Comparison of ENCODE assay signal across 8 cellular contexts in genomic region chr11:28697920-28698827, GRCh38.
A peak's percentile ranks its signal among the peaks of the same experiment; 100 is the strongest.
DNase-seq lines count a peak whose midpoint lies in the region; ATAC-seq and TF ChIP-seq lines count a peak whose summit lies in the region.

No MANE protein-coding gene starts in this region.

- H2AFZ ChIP-seq in mammary epithelial cell (ENCODE audit: low read depth, low read length) = no peak overlapping the region

- H3K27ac Mint-ChIP-seq in stimulated activated naive CD8-positive, alpha-beta T cell treated with anti-CD3 and anti-CD28 coated beads, Interleukin-15, amount 100 ng/mL, for 72 hours = no peak overlapping the region
- no peak overlapping the region for H3K27ac Mint-ChIP-seq in type B pancreatic cell

- no peak for ATAC-seq in stimulated activated naive CD8-positive, alpha-beta T cell treated with anti-CD3 and anti-CD28 coated beads, Interleukin-15, Interleukin-2, amounts not matched to agents 100 U/mL and 50 U/mL, for 24 hours
- ATAC-seq in stimulated activated naive CD8-positive, alpha-beta T cell treated with anti-CD3 and anti-CD28 coated beads, Interleukin-15, amount 100 ng/mL, for 72 hours = no peak
- peak; percentile 73 for ATAC-seq in HG02623 (IDR thresholded peaks at IDR 0.05; ENCODE audit: unreplicated experiment)

- dilution Hi-C loops in mammary epithelial cell (cut with HindIII; ENCODE audit: low sequenced_read_pairs) = no loop called here

- CTCF ChIA-PET in mammary epithelial cell (lab: Charles Lee; ENCODE audit: low non-redundant PET) = no interaction called here

- H3K4me3 ChIP-seq in mammary epithelial cell (replicated peaks in 1 of 3; ENCODE audit: insufficient read depth in 1 of 3, low read depth in 2 of 3, low read length in 3 of 3) = no peak overlapping the region

- WGBS in mammary epithelial cell (ENCODE audit: low coverage, missing lambda C conversion rate) = 67% methylated on average over 5 of the region's 5 CpGs

- no peaks in the 10 kb centered on the region for H3K36me3 ChIP-seq in mammary epithelial cell (ENCODE audit: insufficient read depth, low read length)

- DNase-seq in stimulated activated naive CD8-positive, alpha-beta T cell treated with anti-CD3 and anti-CD28 coated beads, Interleukin-15, Interleukin-2, amounts not matched to agents 100 U/mL and 50 U/mL, for 24 hours = peak; percentile 49
- no peak for DNase-seq in stimulated activated naive CD8-positive, alpha-beta T cell treated with anti-CD3 and anti-CD28 coated beads, Interleukin-15, amount 100 ng/mL, for 72 hours
- DNase-seq in NCI-H774 (lab: John Stamatoyannopoulos, UW) = peak; percentile 14
- peak; percentile 20 for DNase-seq in mammary epithelial cell
- DNase-seq in left kidney (ENCODE audit: low read depth, low spot score) = peak; percentile 81
- no peak for DNase-seq in type B pancreatic cell (ENCODE audit: extremely low spot score, unreplicated experiment)
- no peak for DNase-seq in GF-D8 (lab: John Stamatoyannopoulos, UW)

- H3K9ac ChIP-seq in mammary epithelial cell (ENCODE audit: insufficient read depth, low read length) = no peak overlapping the region

- intact Hi-C loops in mammary epithelial cell (cut with micrococcal nuclease) = loop anchor here (1.0 to 10.0 kb wide), 8 partner anchors 139 to 1000 kb away; partner anchors contain the start of genes KIF18A and METTL15

- H3K4me2 ChIP-seq in mammary epithelial cell (ENCODE audit: insufficient read depth, low read depth, low read length) = no peak overlapping the region

- no peak overlapping the region for H3K27ac ChIP-seq in mammary epithelial cell (ENCODE audit: insufficient read depth, low read depth, low read length)

- peaks cover 20% of the 10 kb centered on the region for H3K4me1 ChIP-seq in mammary epithelial cell (ENCODE audit: insufficient read depth, low read length)

- H3K79me2 ChIP-seq in mammary epithelial cell (ENCODE audit: insufficient read depth, low read length) = no peaks in the 10 kb centered on the region

- no TSS peak for BruUV-seq in mammary epithelial cell (replicated peaks; lab: Mats Ljungman, UMichigan)

- in situ Hi-C loops in mammary epithelial cell (cut with MboI; ENCODE audit: low sequenced_read_pairs in 2 of 2) = loop anchor here in 1 of 2 donors (25.0 kb wide), 1 partner anchor 586 kb away; the partner anchor contains the start of genes KIF18A and METTL15

- H3K27me3 ChIP-seq in mammary epithelial cell (ENCODE audit: insufficient read depth, low read length) = no peaks in the 10 kb centered on the region

- no peaks in the 10 kb centered on the region for H3K4me1 Mint-ChIP-seq in stimulated activated naive CD8-positive, alpha-beta T cell treated with anti-CD3 and anti-CD28 coated beads, Interleukin-15, amount 100 ng/mL, for 72 hours
- peaks cover 7% of the 10 kb centered on the region for H3K4me1 Mint-ChIP-seq in type B pancreatic cell (ENCODE audit: unreplicated experiment)

- no peaks in the 10 kb centered on the region for H3K9me3 ChIP-seq in mammary epithelial cell (replicated peaks; ENCODE audit: insufficient read depth, low read length)

- TF ChIP-seq CTCF in mammary epithelial cell (conservative IDR thresholded peaks at IDR 0.05 in 1 of 2, IDR thresholded peaks at IDR 0.05 in 1 of 2; ENCODE audit: extremely low read depth in 1 of 2, insufficient read depth in 1 of 2, low read depth in 1 of 2, low read length in 2 of 2) (peak; percentile 78 to 93), type B pancreatic cell (conservative IDR thresholded peaks at IDR 0.05) (peak; percentile 91)

- no peaks in the 10 kb centered on the region for H3K9me3 Mint-ChIP-seq in stimulated activated naive CD8-positive, alpha-beta T cell treated with anti-CD3 and anti-CD28 coated beads, Interleukin-15, amount 100 ng/mL, for 72 hours
- no peaks in the 10 kb centered on the region for H3K9me3 Mint-ChIP-seq in type B pancreatic cell

- no peaks in the 10 kb centered on the region for H3K27me3 Mint-ChIP-seq in stimulated activated naive CD8-positive, alpha-beta T cell treated with anti-CD3 and anti-CD28 coated beads, Interleukin-15, amount 100 ng/mL, for 72 hours
- no peaks in the 10 kb centered on the region for H3K27me3 Mint-ChIP-seq in type B pancreatic cell

- no peak overlapping the region for H3K4me3 Mint-ChIP-seq in stimulated activated naive CD8-positive, alpha-beta T cell treated with anti-CD3 and anti-CD28 coated beads, Interleukin-15, amount 100 ng/mL, for 72 hours
- no peak overlapping the region for H3K4me3 Mint-ChIP-seq in type B pancreatic cell

- no peaks in the 10 kb centered on the region for H4K20me1 ChIP-seq in mammary epithelial cell (ENCODE audit: insufficient read depth, low read length)

- no peaks in the 10 kb centered on the region for H3K36me3 Mint-ChIP-seq in type B pancreatic cell

Comparison
In these comparisons a context has a peak if more than half of its experiments do, and no peak if none do; other contexts are left out.
1. DNase-seq: peak in stimulated activated naive CD8-positive, alpha-beta T cell treated with anti-CD3 and anti-CD28 coated beads, Interleukin-15, Interleukin-2, amounts not matched to agents 100 U/mL and 50 U/mL, for 24 hours (single experiment), NCI-H774 (single experiment), mammary epithelial cell (single experiment) and left kidney (single experiment); none in stimulated activated naive CD8-positive, alpha-beta T cell treated with anti-CD3 and anti-CD28 coated beads, Interleukin-15, amount 100 ng/mL, for 72 hours (0 of 2), type B pancreatic cell (single experiment) and GF-D8 (single experiment).